8 cellular contexts compared by ENCODE assay signal in genomic region chr2:127857494-127857818, GRCh38. TPM values are rescaled to one million over a fixed set of nuclear protein-coding genes. Genes with fewer than 3 reads are reported as not detected.
A peak's percentile ranks its signal among the peaks of the same experiment; 100 is the strongest.
DNase-seq lines count a peak whose midpoint lies in the region; TF ChIP-seq lines count a peak whose summit lies in the region.

No MANE protein-coding gene starts in this region.

- intact Hi-C loops in prostate gland (cut with DNase I) = no loop called here

- DNase-seq in stimulated activated CD4-positive, alpha-beta T cell treated with anti-CD3 and anti-CD28 coated beads, Interleukin-2, amount 100 ng/mL, for 4 hours (ENCODE audit: low read depth) = peak; percentile 5
- DNase-seq in stimulated activated CD4-positive, alpha-beta T cell treated with anti-CD3 and anti-CD28 coated beads, Interleukin-2, amount 100 ng/mL, for 48 hours = no peak
- DNase-seq in MG63 (peak; percentile 7), activated T-cell treated with anti-CD3 and anti-CD28 coated beads for 48 hours (ENCODE audit: low read depth) (peak; percentile 8), foreskin fibroblast (no peak), prostate gland (ENCODE audit: low spot score) (no peak), occipital lobe (lab: John Stamatoyannopoulos, UW) (no peak), NCI-H446 (lab: John Stamatoyannopoulos, UW) (no peak)

- H3K27ac ChIP-seq in prostate gland = peak overlapping the region; percentile 75 to 78

- no peak for TF ChIP-seq POLR2A in prostate gland (IDR thresholded peaks at IDR 0.05)

- under 1% methylated on average over 16 of the region's 16 CpGs for WGBS in prostate gland

- H3K27me3 ChIP-seq in MG63 (no peaks in the 10 kb centered on the region), prostate gland (replicated peaks; ENCODE audit: insufficient read depth) (no peaks in the 10 kb centered on the region)

- H3K4me1 ChIP-seq in prostate gland (replicated peaks) = no peaks in the 10 kb centered on the region

- H3K4me3 ChIP-seq in MG63 (peak overlapping the region; percentile 96), foreskin fibroblast (ENCODE audit: low read depth in 1 of 2, low read length in 2 of 2) (peak overlapping the region; percentile 84 to 95), prostate gland (peak overlapping the region; percentile 84 to 87)

- H3K9me3 ChIP-seq in MG63 = no peaks in the 10 kb centered on the region
- H3K9me3 ChIP-seq in prostate gland = no peaks in the 10 kb centered on the region

- H3K36me3 ChIP-seq in MG63 (peaks cover 20% of the 10 kb centered on the region), prostate gland (no peaks in the 10 kb centered on the region)

- TF ChIP-seq CTCF in foreskin fibroblast (IDR thresholded peaks at IDR 0.05; ENCODE audit: low read depth, low read length) = no peak
- no peak for TF ChIP-seq CTCF in prostate gland (IDR thresholded peaks at IDR 0.05)

RNA-seq across cellular contexts. Expression of gene POLR2D, which starts 0.5 kb away (rescaled TPM):
- 33.7 and 39.4 TPM in 2 replicates for total RNA-seq in MG63 (2014; rRNA removed; shearing (Covaris generic); ENCODE audit: low replicate concordance)
- total RNA-seq in prostate gland (10 to 100 TPM; 16.0 to 33.3 TPM), occipital lobe (43.0 TPM)

RNA-seq across cellular contexts. Expression of gene AMMECR1L, which starts 28.3 kb away (rescaled TPM):
- 12.9 and 17.2 TPM in 2 replicates for total RNA-seq in MG63 (2014; rRNA removed; shearing (Covaris generic); ENCODE audit: low replicate concordance)
- total RNA-seq in prostate gland (10 to 100 TPM in 1 of 2 donors, 1 to 10 TPM in 1; 9.9 to 29.6 TPM), occipital lobe (13.6 TPM)

RNA-seq across cellular contexts. Expression of gene WDR33, which starts 46.5 kb away (rescaled TPM):
- total RNA-seq in MG63 (2014; rRNA removed; shearing (Covaris generic); ENCODE audit: low replicate concordance) = 21.9 and 40.5 TPM in 2 replicates
- total RNA-seq in prostate gland (10 to 100 TPM; 25.4 to 41.9 TPM), occipital lobe (99.7 TPM)

Comparison
In these comparisons a context has a peak if more than half of its experiments do, and no peak if none do; other contexts are left out.
1. DNase-seq: peak in stimulated activated CD4-positive, alpha-beta T cell treated with anti-CD3 and anti-CD28 coated beads, Interleukin-2, amount 100 ng/mL, for 4 hours (single experiment), MG63 (single experiment) and activated T-cell treated with anti-CD3 and anti-CD28 coated beads for 48 hours (single experiment); none in stimulated activated CD4-positive, alpha-beta T cell treated with anti-CD3 and anti-CD28 coated beads, Interleukin-2, amount 100 ng/mL, for 48 hours (0 of 2), foreskin fibroblast (0 of 2), prostate gland (single experiment), occipital lobe (single experiment) and NCI-H446 (0 of 2).
2. Peak in every context shown above with its lines, with median percentiles within 50 percentile points of each other: H3K4me3 ChIP-seq.